1 cellular context compared by ENCODE assay signal in the genomic region with DNA sequence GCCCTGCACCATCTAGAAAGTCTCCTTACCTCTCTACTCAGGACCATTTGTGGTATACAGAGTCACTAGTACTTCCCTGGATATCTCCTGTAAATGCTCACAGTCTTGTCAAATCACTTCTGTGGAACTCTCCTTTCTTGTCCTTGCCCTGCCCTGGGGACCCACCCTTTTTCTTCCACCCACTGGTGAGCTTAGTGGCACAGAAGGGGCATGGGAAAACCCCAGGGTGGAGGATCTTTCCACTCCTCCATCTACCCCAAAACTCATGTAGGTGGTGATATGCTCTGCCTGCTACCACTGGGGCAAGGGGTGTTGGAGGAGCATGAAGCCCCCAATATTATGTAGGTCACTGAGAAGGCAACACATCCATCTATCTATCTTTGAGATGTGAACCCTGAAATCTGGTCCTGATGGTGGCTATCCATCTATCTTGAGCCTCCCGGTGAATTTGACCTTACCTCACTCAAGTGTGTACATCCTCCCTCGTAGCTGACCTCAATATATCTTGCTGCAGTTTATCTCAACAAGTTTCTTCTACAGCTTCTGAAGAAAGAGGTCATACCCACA.
TF ChIP-seq lines count a peak whose summit lies in the region.

No MANE protein-coding gene starts in this region.

TF ChIP-seq in WTC11, 78 proteins besides CTCF, POLR2A, EP300 and RAD21 (continued from another document):
- TF ChIP-seq, protein P1, sequence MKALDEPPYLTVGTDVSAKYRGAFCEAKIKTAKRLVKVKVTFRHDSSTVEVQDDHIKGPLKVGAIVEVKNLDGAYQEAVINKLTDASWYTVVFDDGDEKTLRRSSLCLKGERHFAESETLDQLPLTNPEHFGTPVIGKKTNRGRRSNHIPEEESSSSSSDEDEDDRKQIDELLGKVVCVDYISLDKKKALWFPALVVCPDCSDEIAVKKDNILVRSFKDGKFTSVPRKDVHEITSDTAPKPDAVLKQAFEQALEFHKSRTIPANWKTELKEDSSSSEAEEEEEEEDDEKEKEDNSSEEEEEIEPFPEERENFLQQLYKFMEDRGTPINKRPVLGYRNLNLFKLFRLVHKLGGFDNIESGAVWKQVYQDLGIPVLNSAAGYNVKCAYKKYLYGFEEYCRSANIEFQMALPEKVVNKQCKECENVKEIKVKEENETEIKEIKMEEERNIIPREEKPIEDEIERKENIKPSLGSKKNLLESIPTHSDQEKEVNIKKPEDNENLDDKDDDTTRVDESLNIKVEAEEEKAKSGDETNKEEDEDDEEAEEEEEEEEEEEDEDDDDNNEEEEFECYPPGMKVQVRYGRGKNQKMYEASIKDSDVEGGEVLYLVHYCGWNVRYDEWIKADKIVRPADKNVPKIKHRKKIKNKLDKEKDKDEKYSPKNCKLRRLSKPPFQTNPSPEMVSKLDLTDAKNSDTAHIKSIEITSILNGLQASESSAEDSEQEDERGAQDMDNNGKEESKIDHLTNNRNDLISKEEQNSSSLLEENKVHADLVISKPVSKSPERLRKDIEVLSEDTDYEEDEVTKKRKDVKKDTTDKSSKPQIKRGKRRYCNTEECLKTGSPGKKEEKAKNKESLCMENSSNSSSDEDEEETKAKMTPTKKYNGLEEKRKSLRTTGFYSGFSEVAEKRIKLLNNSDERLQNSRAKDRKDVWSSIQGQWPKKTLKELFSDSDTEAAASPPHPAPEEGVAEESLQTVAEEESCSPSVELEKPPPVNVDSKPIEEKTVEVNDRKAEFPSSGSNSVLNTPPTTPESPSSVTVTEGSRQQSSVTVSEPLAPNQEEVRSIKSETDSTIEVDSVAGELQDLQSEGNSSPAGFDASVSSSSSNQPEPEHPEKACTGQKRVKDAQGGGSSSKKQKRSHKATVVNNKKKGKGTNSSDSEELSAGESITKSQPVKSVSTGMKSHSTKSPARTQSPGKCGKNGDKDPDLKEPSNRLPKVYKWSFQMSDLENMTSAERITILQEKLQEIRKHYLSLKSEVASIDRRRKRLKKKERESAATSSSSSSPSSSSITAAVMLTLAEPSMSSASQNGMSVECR (CRISPR knock-in tag; IDR thresholded peaks at IDR 0.05; ENCODE audit: borderline replicate concordance) = no peak
- TF ChIP-seq NR1H2 (CRISPR knock-in tag; IDR thresholded peaks at IDR 0.05) (no peak), ZNF263 (CRISPR knock-in tag; IDR thresholded peaks at IDR 0.05; ENCODE audit: low read depth) (no peak), NR3C1 (CRISPR knock-in tag; conservative IDR thresholded peaks at IDR 0.05; ENCODE audit: low read depth) (no peak), FOXJ3 (CRISPR knock-in tag; IDR thresholded peaks at IDR 0.05; ENCODE audit: borderline replicate concordance) (no peak), GRHL2 (CRISPR knock-in tag; IDR thresholded peaks at IDR 0.05; ENCODE audit: insufficient replicate concordance, severe bottlenecking) (no peak), CBFB (CRISPR knock-in tag; IDR thresholded peaks at IDR 0.05; ENCODE audit: low read depth) (no peak)
- TF ChIP-seq, protein P2, sequence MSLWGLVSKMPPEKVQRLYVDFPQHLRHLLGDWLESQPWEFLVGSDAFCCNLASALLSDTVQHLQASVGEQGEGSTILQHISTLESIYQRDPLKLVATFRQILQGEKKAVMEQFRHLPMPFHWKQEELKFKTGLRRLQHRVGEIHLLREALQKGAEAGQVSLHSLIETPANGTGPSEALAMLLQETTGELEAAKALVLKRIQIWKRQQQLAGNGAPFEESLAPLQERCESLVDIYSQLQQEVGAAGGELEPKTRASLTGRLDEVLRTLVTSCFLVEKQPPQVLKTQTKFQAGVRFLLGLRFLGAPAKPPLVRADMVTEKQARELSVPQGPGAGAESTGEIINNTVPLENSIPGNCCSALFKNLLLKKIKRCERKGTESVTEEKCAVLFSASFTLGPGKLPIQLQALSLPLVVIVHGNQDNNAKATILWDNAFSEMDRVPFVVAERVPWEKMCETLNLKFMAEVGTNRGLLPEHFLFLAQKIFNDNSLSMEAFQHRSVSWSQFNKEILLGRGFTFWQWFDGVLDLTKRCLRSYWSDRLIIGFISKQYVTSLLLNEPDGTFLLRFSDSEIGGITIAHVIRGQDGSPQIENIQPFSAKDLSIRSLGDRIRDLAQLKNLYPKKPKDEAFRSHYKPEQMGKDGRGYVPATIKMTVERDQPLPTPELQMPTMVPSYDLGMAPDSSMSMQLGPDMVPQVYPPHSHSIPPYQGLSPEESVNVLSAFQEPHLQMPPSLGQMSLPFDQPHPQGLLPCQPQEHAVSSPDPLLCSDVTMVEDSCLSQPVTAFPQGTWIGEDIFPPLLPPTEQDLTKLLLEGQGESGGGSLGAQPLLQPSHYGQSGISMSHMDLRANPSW (CRISPR knock-in tag; conservative IDR thresholded peaks at IDR 0.05; ENCODE audit: low read depth) = no peak
- TF ChIP-seq, protein P3, sequence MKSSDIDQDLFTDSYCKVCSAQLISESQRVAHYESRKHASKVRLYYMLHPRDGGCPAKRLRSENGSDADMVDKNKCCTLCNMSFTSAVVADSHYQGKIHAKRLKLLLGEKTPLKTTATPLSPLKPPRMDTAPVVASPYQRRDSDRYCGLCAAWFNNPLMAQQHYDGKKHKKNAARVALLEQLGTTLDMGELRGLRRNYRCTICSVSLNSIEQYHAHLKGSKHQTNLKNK (CRISPR knock-in tag; IDR thresholded peaks at IDR 0.05) = no peak
- TF ChIP-seq, protein P4, sequence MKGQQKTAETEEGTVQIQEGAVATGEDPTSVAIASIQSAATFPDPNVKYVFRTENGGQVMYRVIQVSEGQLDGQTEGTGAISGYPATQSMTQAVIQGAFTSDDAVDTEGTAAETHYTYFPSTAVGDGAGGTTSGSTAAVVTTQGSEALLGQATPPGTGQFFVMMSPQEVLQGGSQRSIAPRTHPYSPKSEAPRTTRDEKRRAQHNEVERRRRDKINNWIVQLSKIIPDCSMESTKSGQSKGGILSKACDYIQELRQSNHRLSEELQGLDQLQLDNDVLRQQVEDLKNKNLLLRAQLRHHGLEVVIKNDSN (CRISPR knock-in tag; IDR thresholded peaks at IDR 0.05) = no peak
- TF ChIP-seq, protein P5, sequence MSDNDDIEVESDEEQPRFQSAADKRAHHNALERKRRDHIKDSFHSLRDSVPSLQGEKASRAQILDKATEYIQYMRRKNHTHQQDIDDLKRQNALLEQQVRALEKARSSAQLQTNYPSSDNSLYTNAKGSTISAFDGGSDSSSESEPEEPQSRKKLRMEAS (CRISPR knock-in tag; IDR thresholded peaks at IDR 0.05) = no peak
